ENCODE assay signal across 1 cellular context in the genomic region with DNA sequence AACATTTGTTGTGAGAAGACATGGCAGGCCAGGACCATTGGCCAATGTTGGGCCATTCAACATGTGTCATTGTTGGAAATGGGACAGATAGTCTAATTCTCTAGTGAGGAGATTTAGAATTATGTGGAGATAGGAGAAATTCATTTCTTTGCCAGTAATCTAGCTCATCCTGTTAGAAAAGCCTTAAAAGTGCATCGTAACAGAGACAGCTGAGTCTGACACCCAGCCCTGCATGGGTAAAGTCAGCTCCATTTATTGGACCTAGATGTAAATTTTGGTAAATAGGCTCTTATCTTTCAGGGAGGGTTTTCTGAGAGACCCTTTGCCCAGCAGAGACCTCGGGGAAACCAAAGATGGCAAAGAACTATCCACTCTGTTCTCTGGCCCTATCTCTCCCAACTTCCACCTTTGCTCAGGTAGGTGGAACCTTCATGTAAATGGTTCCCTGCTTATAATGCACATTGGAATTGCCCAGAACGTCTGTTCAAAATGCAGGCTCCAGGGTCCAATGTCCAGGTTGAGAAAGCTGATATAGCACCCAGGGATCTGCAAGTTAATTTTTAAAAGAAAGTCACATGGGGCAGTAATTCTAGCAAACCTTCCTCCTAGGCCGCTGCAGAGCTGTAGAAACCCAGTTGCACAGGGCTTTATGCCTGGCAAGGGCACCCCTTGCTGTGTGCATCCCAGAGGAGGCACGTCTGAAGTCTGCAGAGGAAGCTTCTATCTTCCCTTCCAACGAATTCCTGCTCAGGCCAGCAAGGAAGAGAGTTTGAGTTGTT.
TF ChIP-seq lines count a peak whose summit lies in the region.

No MANE protein-coding gene starts in this region.

TF ChIP-seq in HepG2, 621 proteins besides CTCF, POLR2A, EP300 and RAD21 (continued from another document and continues in another):
- TF ChIP-seq ASH2L (IDR thresholded peaks at IDR 0.05; ENCODE audit: insufficient read length, low read depth, low read length) (peak; percentile 14), TBX2 (CRISPR knock-in tag; IDR thresholded peaks at IDR 0.05; ENCODE audit: borderline replicate concordance) (peak; percentile 16; the same call in 1 of the 2 replicates), POLR2G (IDR thresholded peaks at IDR 0.05; ENCODE audit: low read depth, low read length) (peak; percentile 83), KDM5A (IDR thresholded peaks at IDR 0.05; ENCODE audit: borderline replicate concordance, low read length) (no peak), ZNF792 (CRISPR knock-in tag; IDR thresholded peaks at IDR 0.05) (peak; percentile 18; the same call in 1 of the 2 replicates), XBP1 (CRISPR knock-in tag; IDR thresholded peaks at IDR 0.05) (no peak), TBX3 (IDR thresholded peaks at IDR 0.05; ENCODE audit: borderline replicate concordance) (no peak), HDAC1 (CRISPR knock-in tag; IDR thresholded peaks at IDR 0.05) (peak; percentile 38), SMC3 (IDR thresholded peaks at IDR 0.05; ENCODE audit: low read length) (no peak; the same call in 1 of the 2 replicates), MTF2 (CRISPR knock-in tag; IDR thresholded peaks at IDR 0.05; ENCODE audit: borderline replicate concordance) (no peak; the same call in 1 of the 2 replicates), KAT8 (CRISPR knock-in tag; IDR thresholded peaks at IDR 0.05) (0 out of 2 replicates have a peak, but pooled peaks have one; percentile 40), GTF2F1 (IDR thresholded peaks at IDR 0.05; ENCODE audit: low read length) (no peak), JARID2 (CRISPR knock-in tag; IDR thresholded peaks at IDR 0.05; ENCODE audit: insufficient replicate concordance) (no peak), GATAD1 (CRISPR knock-in tag; IDR thresholded peaks at IDR 0.05) (peak; percentile 45; the same call in 1 of the 2 replicates), MAFK (conservative IDR thresholded peaks at IDR 0.05 in 1 of 2, IDR thresholded peaks at IDR 0.05 in 1 of 2; ENCODE audit: low read length in 2 of 2) (no peak), NCOR1 (IDR thresholded peaks at IDR 0.05; ENCODE audit: borderline replicate concordance, low read length) (peak; percentile 96), IKZF4 (CRISPR knock-in tag; IDR thresholded peaks at IDR 0.05; ENCODE audit: borderline replicate concordance, low read depth, not compliant biosample characterization) (no peak), ZMYM2 (CRISPR knock-in tag; IDR thresholded peaks at IDR 0.05) (0 out of 2 replicates have a peak, but pooled peaks have one; percentile 40), ZNF777 (CRISPR knock-in tag; IDR thresholded peaks at IDR 0.05) (no peak), ZNF382 (CRISPR knock-in tag; IDR thresholded peaks at IDR 0.05; ENCODE audit: borderline replicate concordance) (no peak), SRSF9 (IDR thresholded peaks at IDR 0.05; ENCODE audit: borderline replicate concordance, insufficient read depth, low read depth, low read length, poor library complexity, severe bottlenecking) (no peak)
- TF ChIP-seq, protein P1, sequence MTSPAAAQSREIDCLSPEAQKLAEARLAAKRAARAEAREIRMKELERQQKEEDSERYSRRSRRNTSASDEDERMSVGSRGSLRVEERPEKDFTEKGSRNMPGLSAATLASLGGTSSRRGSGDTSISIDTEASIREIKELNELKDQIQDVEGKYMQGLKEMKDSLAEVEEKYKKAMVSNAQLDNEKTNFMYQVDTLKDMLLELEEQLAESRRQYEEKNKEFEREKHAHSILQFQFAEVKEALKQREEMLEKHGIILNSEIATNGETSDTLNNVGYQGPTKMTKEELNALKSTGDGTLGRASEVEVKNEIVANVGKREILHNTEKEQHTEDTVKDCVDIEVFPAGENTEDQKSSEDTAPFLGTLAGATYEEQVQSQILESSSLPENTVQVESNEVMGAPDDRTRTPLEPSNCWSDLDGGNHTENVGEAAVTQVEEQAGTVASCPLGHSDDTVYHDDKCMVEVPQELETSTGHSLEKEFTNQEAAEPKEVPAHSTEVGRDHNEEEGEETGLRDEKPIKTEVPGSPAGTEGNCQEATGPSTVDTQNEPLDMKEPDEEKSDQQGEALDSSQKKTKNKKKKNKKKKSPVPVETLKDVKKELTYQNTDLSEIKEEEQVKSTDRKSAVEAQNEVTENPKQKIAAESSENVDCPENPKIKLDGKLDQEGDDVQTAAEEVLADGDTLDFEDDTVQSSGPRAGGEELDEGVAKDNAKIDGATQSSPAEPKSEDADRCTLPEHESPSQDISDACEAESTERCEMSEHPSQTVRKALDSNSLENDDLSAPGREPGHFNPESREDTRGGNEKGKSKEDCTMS (CRISPR knock-in tag; conservative IDR thresholded peaks at IDR 0.05): no peak; the same call in 1 of the 2 replicates
- TF ChIP-seq, protein P2, sequence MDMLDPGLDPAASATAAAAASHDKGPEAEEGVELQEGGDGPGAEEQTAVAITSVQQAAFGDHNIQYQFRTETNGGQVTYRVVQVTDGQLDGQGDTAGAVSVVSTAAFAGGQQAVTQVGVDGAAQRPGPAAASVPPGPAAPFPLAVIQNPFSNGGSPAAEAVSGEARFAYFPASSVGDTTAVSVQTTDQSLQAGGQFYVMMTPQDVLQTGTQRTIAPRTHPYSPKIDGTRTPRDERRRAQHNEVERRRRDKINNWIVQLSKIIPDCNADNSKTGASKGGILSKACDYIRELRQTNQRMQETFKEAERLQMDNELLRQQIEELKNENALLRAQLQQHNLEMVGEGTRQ (IDR thresholded peaks at IDR 0.05; ENCODE audit: low read depth, low read length): peak; percentile 61
- TF ChIP-seq, protein P2 (CRISPR knock-in tag; IDR thresholded peaks at IDR 0.05; ENCODE audit: borderline replicate concordance): peak; percentile 89; the same call in 1 of the 2 replicates
- TF ChIP-seq, protein P3, sequence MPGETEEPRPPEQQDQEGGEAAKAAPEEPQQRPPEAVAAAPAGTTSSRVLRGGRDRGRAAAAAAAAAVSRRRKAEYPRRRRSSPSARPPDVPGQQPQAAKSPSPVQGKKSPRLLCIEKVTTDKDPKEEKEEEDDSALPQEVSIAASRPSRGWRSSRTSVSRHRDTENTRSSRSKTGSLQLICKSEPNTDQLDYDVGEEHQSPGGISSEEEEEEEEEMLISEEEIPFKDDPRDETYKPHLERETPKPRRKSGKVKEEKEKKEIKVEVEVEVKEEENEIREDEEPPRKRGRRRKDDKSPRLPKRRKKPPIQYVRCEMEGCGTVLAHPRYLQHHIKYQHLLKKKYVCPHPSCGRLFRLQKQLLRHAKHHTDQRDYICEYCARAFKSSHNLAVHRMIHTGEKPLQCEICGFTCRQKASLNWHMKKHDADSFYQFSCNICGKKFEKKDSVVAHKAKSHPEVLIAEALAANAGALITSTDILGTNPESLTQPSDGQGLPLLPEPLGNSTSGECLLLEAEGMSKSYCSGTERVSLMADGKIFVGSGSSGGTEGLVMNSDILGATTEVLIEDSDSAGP (CRISPR knock-in tag; IDR thresholded peaks at IDR 0.05; ENCODE audit: borderline replicate concordance): no peak
- TF ChIP-seq, protein P4, sequence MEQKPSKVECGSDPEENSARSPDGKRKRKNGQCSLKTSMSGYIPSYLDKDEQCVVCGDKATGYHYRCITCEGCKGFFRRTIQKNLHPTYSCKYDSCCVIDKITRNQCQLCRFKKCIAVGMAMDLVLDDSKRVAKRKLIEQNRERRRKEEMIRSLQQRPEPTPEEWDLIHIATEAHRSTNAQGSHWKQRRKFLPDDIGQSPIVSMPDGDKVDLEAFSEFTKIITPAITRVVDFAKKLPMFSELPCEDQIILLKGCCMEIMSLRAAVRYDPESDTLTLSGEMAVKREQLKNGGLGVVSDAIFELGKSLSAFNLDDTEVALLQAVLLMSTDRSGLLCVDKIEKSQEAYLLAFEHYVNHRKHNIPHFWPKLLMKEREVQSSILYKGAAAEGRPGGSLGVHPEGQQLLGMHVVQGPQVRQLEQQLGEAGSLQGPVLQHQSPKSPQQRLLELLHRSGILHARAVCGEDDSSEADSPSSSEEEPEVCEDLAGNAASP (CRISPR knock-in tag; IDR thresholded peaks at IDR 0.05; ENCODE audit: borderline replicate concordance): peak; percentile 31; the same call in 1 of the 2 replicates
- TF ChIP-seq, protein P5, sequence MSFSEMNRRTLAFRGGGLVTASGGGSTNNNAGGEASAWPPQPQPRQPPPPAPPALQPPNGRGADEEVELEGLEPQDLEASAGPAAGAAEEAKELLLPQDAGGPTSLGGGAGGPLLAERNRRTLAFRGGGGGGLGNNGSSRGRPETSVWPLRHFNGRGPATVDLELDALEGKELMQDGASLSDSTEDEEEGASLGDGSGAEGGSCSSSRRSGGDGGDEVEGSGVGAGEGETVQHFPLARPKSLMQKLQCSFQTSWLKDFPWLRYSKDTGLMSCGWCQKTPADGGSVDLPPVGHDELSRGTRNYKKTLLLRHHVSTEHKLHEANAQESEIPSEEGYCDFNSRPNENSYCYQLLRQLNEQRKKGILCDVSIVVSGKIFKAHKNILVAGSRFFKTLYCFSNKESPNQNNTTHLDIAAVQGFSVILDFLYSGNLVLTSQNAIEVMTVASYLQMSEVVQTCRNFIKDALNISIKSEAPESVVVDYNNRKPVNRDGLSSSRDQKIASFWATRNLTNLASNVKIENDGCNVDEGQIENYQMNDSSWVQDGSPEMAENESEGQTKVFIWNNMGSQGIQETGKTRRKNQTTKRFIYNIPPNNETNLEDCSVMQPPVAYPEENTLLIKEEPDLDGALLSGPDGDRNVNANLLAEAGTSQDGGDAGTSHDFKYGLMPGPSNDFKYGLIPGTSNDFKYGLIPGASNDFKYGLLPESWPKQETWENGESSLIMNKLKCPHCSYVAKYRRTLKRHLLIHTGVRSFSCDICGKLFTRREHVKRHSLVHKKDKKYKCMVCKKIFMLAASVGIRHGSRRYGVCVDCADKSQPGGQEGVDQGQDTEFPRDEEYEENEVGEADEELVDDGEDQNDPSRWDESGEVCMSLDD (CRISPR knock-in tag; IDR thresholded peaks at IDR 0.05; ENCODE audit: borderline replicate concordance): no peak
- TF ChIP-seq, protein P6, sequence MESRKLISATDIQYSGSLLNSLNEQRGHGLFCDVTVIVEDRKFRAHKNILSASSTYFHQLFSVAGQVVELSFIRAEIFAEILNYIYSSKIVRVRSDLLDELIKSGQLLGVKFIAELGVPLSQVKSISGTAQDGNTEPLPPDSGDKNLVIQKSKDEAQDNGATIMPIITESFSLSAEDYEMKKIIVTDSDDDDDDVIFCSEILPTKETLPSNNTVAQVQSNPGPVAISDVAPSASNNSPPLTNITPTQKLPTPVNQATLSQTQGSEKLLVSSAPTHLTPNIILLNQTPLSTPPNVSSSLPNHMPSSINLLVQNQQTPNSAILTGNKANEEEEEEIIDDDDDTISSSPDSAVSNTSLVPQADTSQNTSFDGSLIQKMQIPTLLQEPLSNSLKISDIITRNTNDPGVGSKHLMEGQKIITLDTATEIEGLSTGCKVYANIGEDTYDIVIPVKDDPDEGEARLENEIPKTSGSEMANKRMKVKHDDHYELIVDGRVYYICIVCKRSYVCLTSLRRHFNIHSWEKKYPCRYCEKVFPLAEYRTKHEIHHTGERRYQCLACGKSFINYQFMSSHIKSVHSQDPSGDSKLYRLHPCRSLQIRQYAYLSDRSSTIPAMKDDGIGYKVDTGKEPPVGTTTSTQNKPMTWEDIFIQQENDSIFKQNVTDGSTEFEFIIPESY (CRISPR knock-in tag; IDR thresholded peaks at IDR 0.05): 0 out of 2 replicates have a peak, but pooled peaks have one; percentile 6
- TF ChIP-seq, protein P7, sequence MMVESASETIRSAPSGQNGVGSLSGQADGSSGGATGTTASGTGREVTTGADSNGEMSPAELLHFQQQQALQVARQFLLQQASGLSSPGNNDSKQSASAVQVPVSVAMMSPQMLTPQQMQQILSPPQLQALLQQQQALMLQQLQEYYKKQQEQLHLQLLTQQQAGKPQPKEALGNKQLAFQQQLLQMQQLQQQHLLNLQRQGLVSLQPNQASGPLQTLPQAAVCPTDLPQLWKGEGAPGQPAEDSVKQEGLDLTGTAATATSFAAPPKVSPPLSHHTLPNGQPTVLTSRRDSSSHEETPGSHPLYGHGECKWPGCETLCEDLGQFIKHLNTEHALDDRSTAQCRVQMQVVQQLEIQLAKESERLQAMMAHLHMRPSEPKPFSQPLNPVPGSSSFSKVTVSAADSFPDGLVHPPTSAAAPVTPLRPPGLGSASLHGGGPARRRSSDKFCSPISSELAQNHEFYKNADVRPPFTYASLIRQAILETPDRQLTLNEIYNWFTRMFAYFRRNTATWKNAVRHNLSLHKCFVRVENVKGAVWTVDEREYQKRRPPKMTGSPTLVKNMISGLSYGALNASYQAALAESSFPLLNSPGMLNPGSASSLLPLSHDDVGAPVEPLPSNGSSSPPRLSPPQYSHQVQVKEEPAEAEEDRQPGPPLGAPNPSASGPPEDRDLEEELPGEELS (CRISPR knock-in tag; IDR thresholded peaks at IDR 0.05): peak; percentile 28; the same call in 1 of the 2 replicates
- TF ChIP-seq, protein P8, sequence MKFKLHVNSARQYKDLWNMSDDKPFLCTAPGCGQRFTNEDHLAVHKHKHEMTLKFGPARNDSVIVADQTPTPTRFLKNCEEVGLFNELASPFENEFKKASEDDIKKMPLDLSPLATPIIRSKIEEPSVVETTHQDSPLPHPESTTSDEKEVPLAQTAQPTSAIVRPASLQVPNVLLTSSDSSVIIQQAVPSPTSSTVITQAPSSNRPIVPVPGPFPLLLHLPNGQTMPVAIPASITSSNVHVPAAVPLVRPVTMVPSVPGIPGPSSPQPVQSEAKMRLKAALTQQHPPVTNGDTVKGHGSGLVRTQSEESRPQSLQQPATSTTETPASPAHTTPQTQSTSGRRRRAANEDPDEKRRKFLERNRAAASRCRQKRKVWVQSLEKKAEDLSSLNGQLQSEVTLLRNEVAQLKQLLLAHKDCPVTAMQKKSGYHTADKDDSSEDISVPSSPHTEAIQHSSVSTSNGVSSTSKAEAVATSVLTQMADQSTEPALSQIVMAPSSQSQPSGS (CRISPR knock-in tag; IDR thresholded peaks at IDR 0.05): 0 out of 2 replicates have a peak, but pooled peaks have one; percentile 18
- TF ChIP-seq, protein P9, sequence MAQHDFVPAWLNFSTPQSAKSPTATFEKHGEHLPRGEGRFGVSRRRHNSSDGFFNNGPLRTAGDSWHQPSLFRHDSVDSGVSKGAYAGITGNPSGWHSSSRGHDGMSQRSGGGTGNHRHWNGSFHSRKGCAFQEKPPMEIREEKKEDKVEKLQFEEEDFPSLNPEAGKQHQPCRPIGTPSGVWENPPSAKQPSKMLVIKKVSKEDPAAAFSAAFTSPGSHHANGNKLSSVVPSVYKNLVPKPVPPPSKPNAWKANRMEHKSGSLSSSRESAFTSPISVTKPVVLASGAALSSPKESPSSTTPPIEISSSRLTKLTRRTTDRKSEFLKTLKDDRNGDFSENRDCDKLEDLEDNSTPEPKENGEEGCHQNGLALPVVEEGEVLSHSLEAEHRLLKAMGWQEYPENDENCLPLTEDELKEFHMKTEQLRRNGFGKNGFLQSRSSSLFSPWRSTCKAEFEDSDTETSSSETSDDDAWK (CRISPR knock-in tag; IDR thresholded peaks at IDR 0.05): no peak
